ENCODE assay signal across 25 cellular contexts in genomic region chr20:35448788-35449373, GRCh38. TPM values are rescaled to one million over a fixed set of nuclear protein-coding genes. Genes with fewer than 3 reads are reported as not detected.
"Had no signal": no experiment of that assay in that cellular context is flagged by ENCODE, and none has a peak within 500 bp of the region (broad histone marks: within the 10 kb centered on the region; RNA-seq: fewer than 3 reads in every experiment).

No MANE protein-coding gene starts in this region.

- FAIRE-seq: RCC 7860, TTC549 had no signal

- H3K27ac ChIP-seq: brain microvascular endothelial cell, cardiac muscle cell had no signal

- H3K4me3 ChIP-seq: cardiac muscle cell had no signal

- DNase-seq: activated CD4-positive, alpha-beta memory T cell treated with anti-CD3 and anti-CD28 coated beads, Interleukin-2, amount 10 ng/mL, durations not matched to agents 7 days and 5 days; activated CD4-positive, alpha-beta T cell treated with anti-CD3 and anti-CD28 coated beads for 36 hours; activated CD4-positive, alpha-beta T cell treated with anti-CD3 and anti-CD28 coated beads, Interleukin-2, amount 50 U/mL, for 1 hour; activated gamma-delta T cell; activated naive CD4-positive, alpha-beta T cell treated with anti-CD3 and anti-CD28 coated beads for 36 hours; activated T-cell treated with anti-CD3 and anti-CD28 coated beads for 4 hours; activated T-cell treated with anti-CD3 and anti-CD28 coated beads, Interleukin-2, amount 50 U/mL, for 48 hours; brain microvascular endothelial cell; MM.1S; NCI-H1105; NCI-H1436; NCI-H1694 treated with DMSO at 0.1 percent for 48 hours; NCI-H2029 treated with DMSO at 0.1 percent for 48 hours; NCI-H345; NCI-H510A; NCI-H526 treated with DMSO at 0.1 percent for 48 hours; PC-3; SHP77 treated with DMSO at 0.1 percent for 48 hours; T-helper 17 cell; T-helper 9 cell had no signal

- ATAC-seq: activated CD4-positive, alpha-beta T cell treated with anti-CD3 and anti-CD28 coated beads for 36 hours; activated T-helper 17 cell treated with anti-CD3 and anti-CD28 coated beads, Interleukin-2, amount 50 U/mL, for 72 hours; PC-3; T-helper 17 cell had no signal

- H3K27me3 ChIP-seq: brain microvascular endothelial cell, cardiac muscle cell had no signal

- H3K36me3 ChIP-seq: brain microvascular endothelial cell, cardiac muscle cell had no signal

RNA-seq across cellular contexts. Expression of gene GDF5, which starts 10.9 kb away (rescaled TPM):
- total RNA-seq: activated CD4-positive, alpha-beta T cell treated with anti-CD3 and anti-CD28 coated beads for 36 hours; activated CD8-positive, alpha-beta memory T cell treated with anti-CD3 and anti-CD28 coated beads for 36 hours; activated naive CD4-positive, alpha-beta T cell treated with anti-CD3 and anti-CD28 coated beads for 36 hours; activated T-helper 17 cell treated with anti-CD3 and anti-CD28 coated beads, Interleukin-2, amount 50 U/mL, for 72 hours; PC-3; T-helper 17 cell had no signal
